ENCODE assay signal across 8 cellular contexts in genomic region chr7:140478361-140479061, GRCh38. TPM values are rescaled to one million over a fixed set of nuclear protein-coding genes. Genes with fewer than 3 reads are reported as not detected.
DNase-seq lines count a peak whose midpoint lies in the region; ATAC-seq and TF ChIP-seq lines count a peak whose summit lies in the region.

No MANE protein-coding gene starts in this region.

- no peaks in the 10 kb centered on the region for H3K9me3 Mint-ChIP-seq in dendritic cell treated with granulocyte-macrophage colony-stimulating factor and Interleukin-4, amounts not matched to agents 40 ng/mL and 50 ng/mL, for 4 days

- ATAC-seq in GM18502 (IDR thresholded peaks at IDR 0.05; ENCODE audit: poor library complexity, unreplicated experiment) (peak; percentile 28), HG02678 (IDR thresholded peaks at IDR 0.05; ENCODE audit: unreplicated experiment) (peak; percentile 18)

- peak overlapping the region; percentile 93 for H3K4me3 Mint-ChIP-seq in dendritic cell treated with granulocyte-macrophage colony-stimulating factor and Interleukin-4, amounts not matched to agents 40 ng/mL and 50 ng/mL, for 4 days

- no peak for TF ChIP-seq CTCF in lower leg skin (IDR thresholded peaks at IDR 0.05)

- H3K36me3 Mint-ChIP-seq in dendritic cell treated with granulocyte-macrophage colony-stimulating factor and Interleukin-4, amounts not matched to agents 40 ng/mL and 50 ng/mL, for 4 days (ENCODE audit: low read depth): peaks cover 21% of the 10 kb centered on the region

- DNase-seq in NCI-H1105 (lab: John Stamatoyannopoulos, UW) (peak; percentile 37), lower leg skin (ENCODE audit: low spot score in 2 of 2) (peak; percentile 21 to 89), activated gamma-delta T cell (lab: John Stamatoyannopoulos, UW) (no peak)
- peak; percentile 23 for DNase-seq in activated CD4-positive, CD25-positive, alpha-beta regulatory T cell treated with anti-CD3 and anti-CD28 coated beads, Interleukin-2, amount 50 U/mL, for 16 hours (ENCODE audit: low read depth, low spot score)
- DNase-seq in stimulated activated CD4-positive, alpha-beta T cell treated with anti-CD3 and anti-CD28 coated beads, Interleukin-4, amount 100 ng/mL, for 4 hours: peak; percentile 19 to 31

- TF ChIP-seq POLR2A in lower leg skin (IDR thresholded peaks at IDR 0.05): no peak

- peaks cover 27% of the 10 kb centered on the region for H3K4me1 Mint-ChIP-seq in dendritic cell treated with granulocyte-macrophage colony-stimulating factor and Interleukin-4, amounts not matched to agents 40 ng/mL and 50 ng/mL, for 4 days (ENCODE audit: low read depth)

- H3K27me3 Mint-ChIP-seq in dendritic cell treated with granulocyte-macrophage colony-stimulating factor and Interleukin-4, amounts not matched to agents 40 ng/mL and 50 ng/mL, for 4 days: no peaks in the 10 kb centered on the region

- intact Hi-C loops in dendritic cell treated with granulocyte-macrophage colony-stimulating factor and Interleukin-4, amounts not matched to agents 40 ng/mL and 50 ng/mL, for 4 days (cut with micrococcal nuclease): loop anchor here (2.0 to 5.0 kb wide), 2 partner anchors 14 to 174 kb away; no protein-coding TSS in a partner anchor
- intact Hi-C loops in lower leg skin (cut with DNase I; ENCODE audit: low total_unique reads): no loop called here

- H3K4me3 ChIP-seq in lower leg skin (ENCODE audit: low read depth, poor library complexity, severe bottlenecking): peak overlapping the region; percentile 90

- peak overlapping the region; percentile 89 for H3K27ac Mint-ChIP-seq in dendritic cell treated with granulocyte-macrophage colony-stimulating factor and Interleukin-4, amounts not matched to agents 40 ng/mL and 50 ng/mL, for 4 days

- 0 to 1% methylated on average over 32 to 36 of the region's 64 CpGs for WGBS in lower leg skin, 2 donors

RNA-seq across cellular contexts. Expression of gene MKRN1, which starts 0.8 kb away (rescaled TPM):
- total RNA-seq in lower leg skin: 10 to 100 TPM; 74.4 to 92.3 (median 85.4) TPM
